39 cellular contexts compared by ENCODE assay signal in the genomic region with DNA sequence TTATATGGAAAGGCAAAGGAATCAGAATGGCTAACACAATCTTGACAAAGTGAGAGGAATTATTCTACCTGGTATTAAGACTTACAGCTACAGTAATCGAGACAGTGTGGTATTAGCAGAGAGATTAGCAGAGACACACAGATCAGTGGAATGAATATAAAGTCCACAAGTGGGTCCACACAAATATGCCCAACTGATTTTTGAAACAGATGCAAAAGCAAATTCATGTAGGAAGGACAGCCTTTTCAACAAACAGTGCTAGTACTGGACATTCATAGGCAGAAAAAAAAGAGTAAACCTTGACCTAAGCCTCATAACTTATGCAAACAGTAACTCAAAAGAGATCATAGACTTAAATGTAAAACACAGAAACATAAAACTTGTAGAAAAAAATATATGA.
"Had no signal": no experiment of that assay in that cellular context is flagged by ENCODE, and none has a peak within 500 bp of the region (broad histone marks: within the 10 kb centered on the region; RNA-seq: fewer than 3 reads in every experiment).

No MANE protein-coding gene starts in this region.

- H3K27me3 ChIP-seq: adrenal gland, ascending aorta, body of pancreas, brain microvascular endothelial cell, breast epithelium, cardiac muscle cell had no signal

- H3K36me3 ChIP-seq: adrenal gland, brain microvascular endothelial cell, breast epithelium had no signal

- H3K27ac ChIP-seq: adrenal gland, ascending aorta, body of pancreas, brain microvascular endothelial cell, breast epithelium, cardiac muscle cell had no signal

- ATAC-seq: activated naive CD4-positive, alpha-beta T cell treated with anti-CD3 and anti-CD28 coated beads, Interleukin-2, amount 50 U/mL, for 72 hours; activated naive CD8-positive, alpha-beta T cell treated with anti-CD3 and anti-CD28 coated beads, Interleukin-2, amount 50 U/mL, for 24 hours; activated T-cell treated with anti-CD3 and anti-CD28 coated beads, Interleukin-2, amount 50 U/mL, for 4 hours; activated T-helper 17 cell treated with anti-CD3 and anti-CD28 coated beads, Interleukin-2, amount 50 U/mL, for 72 hours; body of pancreas had no signal

- DNase-seq: activated effector memory CD4-positive, alpha-beta T cell treated with anti-CD3 and anti-CD28 coated beads, Interleukin-2, amount 50 U/mL, for 16 hours; activated effector memory CD4-positive, alpha-beta T cell treated with Interleukin-2 at 50 U/mL for 16 hours; activated gamma-delta T cell; activated gamma-delta T cell treated with Interleukin-2 at 50 U/mL for 16 hours; activated naive CD4-positive, alpha-beta T cell; activated naive CD4-positive, alpha-beta T cell treated with anti-CD3 and anti-CD28 coated beads for 36 hours; activated naive CD4-positive, alpha-beta T cell treated with anti-CD3 and anti-CD28 coated beads, Interleukin-2, amount 10 ng/mL, durations not matched to agents 7 days and 5 days; activated naive CD4-positive, alpha-beta T cell treated with anti-CD3 and anti-CD28 coated beads, Interleukin-2, amount 50 U/mL, for 16 hours; activated naive CD4-positive, alpha-beta T cell treated with Interleukin-2 at 50 U/mL for 16 hours; activated naive CD8-positive, alpha-beta T cell treated with anti-CD3 and anti-CD28 coated beads for 36 hours; activated naive CD8-positive, alpha-beta T cell treated with anti-CD3 and anti-CD28 coated beads, Interleukin-2, amount 10 ng/mL, durations not matched to agents 7 days and 5 days; activated naive CD8-positive, alpha-beta T cell treated with anti-CD3 and anti-CD28 coated beads, Interleukin-2, amount 50 U/mL, for 24 hours; activated T-cell treated with anti-CD3 and anti-CD28 coated beads, Interleukin-2, amount 50 U/mL, for 1 hour; activated T-cell treated with anti-CD3 and anti-CD28 coated beads, Interleukin-2, amount 50 U/mL, for 24 hours; activated T-cell treated with anti-CD3 and anti-CD28 coated beads, Interleukin-2, amount 50 U/mL, for 4 hours; adrenal gland; amniotic stem cell; amygdala; anterior cingulate cortex; aorta; body of pancreas; brain microvascular endothelial cell; caudate nucleus; central memory CD4-positive, alpha-beta T cell; cerebellar nuclear complex had no signal

- H3K4me3 ChIP-seq: adrenal gland, ascending aorta, body of pancreas, breast epithelium, cardiac muscle cell had no signal

- H3K27ac Mint-ChIP-seq: activated naive CD4-positive, alpha-beta T cell treated with anti-CD3 and anti-CD28 coated beads for 36 hours; activated naive CD4-positive, alpha-beta T cell treated with anti-CD3 and anti-CD28 coated beads, Interleukin-2, amount 10 ng/mL, durations not matched to agents 7 days and 5 days; activated naive CD4-positive, alpha-beta T cell treated with anti-CD3 and anti-CD28 coated beads, Interleukin-2, amount 50 U/mL, for 24 hours; activated naive CD4-positive, alpha-beta T cell treated with anti-CD3 and anti-CD28 coated beads, Interleukin-2, amount 50 U/mL, for 72 hours; activated naive CD8-positive, alpha-beta T cell; activated naive CD8-positive, alpha-beta T cell treated with anti-CD3 and anti-CD28 coated beads for 36 hours; activated naive CD8-positive, alpha-beta T cell treated with anti-CD3 and anti-CD28 coated beads, Interleukin-2, amount 10 ng/mL, durations not matched to agents 7 days and 5 days; activated naive CD8-positive, alpha-beta T cell treated with anti-CD3 and anti-CD28 coated beads, Interleukin-2, amount 50 U/mL, for 24 hours; activated T-cell treated with anti-CD3 and anti-CD28 coated beads, Interleukin-2, amount 50 U/mL, for 24 hours; activated T-helper 1 cell treated with anti-CD3 and anti-CD28 coated beads, Interleukin-12 subunit alpha, Interleukin-12 subunit beta, Interleukin-2, Interleukin-4 antibody, amounts not matched to agents 30 ng/mL and 10 ng/mL and 1 ng/mL, durations not matched to agents 14 hours and 24 hours and 36 hours; activated T-helper 17 cell treated with anti-CD3 and anti-CD28 coated beads, Interleukin-2, amount 50 U/mL, for 72 hours; activated T-helper 2 cell treated with anti-CD3 and anti-CD28 coated beads, Interferon-gamma antibody, Interleukin-2, Interleukin-4, amounts not matched to agents 10 μg/mL and 5 μg/mL and 100 μg/mL, durations not matched to agents 14 hours and 24 hours and 36 hours; brain had no signal

- FAIRE-seq: astrocyte, bronchial epithelial cell, colon had no signal

- H3K4me3 Mint-ChIP-seq: activated naive CD4-positive, alpha-beta T cell treated with anti-CD3 and anti-CD28 coated beads for 36 hours; activated naive CD4-positive, alpha-beta T cell treated with anti-CD3 and anti-CD28 coated beads, Interleukin-2, amount 10 ng/mL, durations not matched to agents 7 days and 5 days; activated naive CD4-positive, alpha-beta T cell treated with anti-CD3 and anti-CD28 coated beads, Interleukin-2, amount 50 U/mL, for 24 hours; activated naive CD8-positive, alpha-beta T cell; activated naive CD8-positive, alpha-beta T cell treated with anti-CD3 and anti-CD28 coated beads for 36 hours; activated naive CD8-positive, alpha-beta T cell treated with anti-CD3 and anti-CD28 coated beads, Interleukin-2, amount 10 ng/mL, durations not matched to agents 7 days and 5 days; activated naive CD8-positive, alpha-beta T cell treated with anti-CD3 and anti-CD28 coated beads, Interleukin-2, amount 50 U/mL, for 24 hours; activated T-cell treated with anti-CD3 and anti-CD28 coated beads, Interleukin-2, amount 50 U/mL, for 24 hours; activated T-cell treated with anti-CD3 and anti-CD28 coated beads, Interleukin-2, amount 50 U/mL, for 4 hours; activated T-helper 1 cell treated with anti-CD3 and anti-CD28 coated beads, Interleukin-12 subunit alpha, Interleukin-12 subunit beta, Interleukin-2, Interleukin-4 antibody, amounts not matched to agents 30 ng/mL and 10 ng/mL and 1 ng/mL, durations not matched to agents 14 hours and 24 hours and 36 hours; activated T-helper 17 cell treated with anti-CD3 and anti-CD28 coated beads, Interleukin-2, amount 50 U/mL, for 72 hours; brain; central memory CD8-positive, alpha-beta T cell had no signal

- H3K4me1 Mint-ChIP-seq: activated naive CD4-positive, alpha-beta T cell treated with anti-CD3 and anti-CD28 coated beads, Interleukin-2, amount 10 ng/mL, durations not matched to agents 7 days and 5 days; activated naive CD4-positive, alpha-beta T cell treated with anti-CD3 and anti-CD28 coated beads, Interleukin-2, amount 50 U/mL, for 24 hours; activated naive CD8-positive, alpha-beta T cell treated with anti-CD3 and anti-CD28 coated beads for 36 hours; activated naive CD8-positive, alpha-beta T cell treated with anti-CD3 and anti-CD28 coated beads, Interleukin-2, amount 10 ng/mL, durations not matched to agents 7 days and 5 days; activated naive CD8-positive, alpha-beta T cell treated with anti-CD3 and anti-CD28 coated beads, Interleukin-2, amount 50 U/mL, for 24 hours; activated T-helper 17 cell treated with anti-CD3 and anti-CD28 coated beads, Interleukin-2, amount 50 U/mL, for 72 hours; central memory CD8-positive, alpha-beta T cell had no signal

- H3K9me3 Mint-ChIP-seq: activated naive CD4-positive, alpha-beta T cell treated with anti-CD3 and anti-CD28 coated beads for 36 hours; activated naive CD4-positive, alpha-beta T cell treated with anti-CD3 and anti-CD28 coated beads, Interleukin-2, amount 10 ng/mL, durations not matched to agents 7 days and 5 days; activated naive CD4-positive, alpha-beta T cell treated with anti-CD3 and anti-CD28 coated beads, Interleukin-2, amount 50 U/mL, for 24 hours; activated naive CD4-positive, alpha-beta T cell treated with anti-CD3 and anti-CD28 coated beads, Interleukin-2, amount 50 U/mL, for 72 hours; activated naive CD8-positive, alpha-beta T cell treated with anti-CD3 and anti-CD28 coated beads for 36 hours; activated naive CD8-positive, alpha-beta T cell treated with anti-CD3 and anti-CD28 coated beads, Interleukin-2, amount 10 ng/mL, durations not matched to agents 7 days and 5 days; activated naive CD8-positive, alpha-beta T cell treated with anti-CD3 and anti-CD28 coated beads, Interleukin-2, amount 50 U/mL, for 24 hours; activated T-cell treated with anti-CD3 and anti-CD28 coated beads, Interleukin-2, amount 50 U/mL, for 24 hours; activated T-cell treated with anti-CD3 and anti-CD28 coated beads, Interleukin-2, amount 50 U/mL, for 4 hours; activated T-helper 1 cell treated with anti-CD3 and anti-CD28 coated beads, Interleukin-12 subunit alpha, Interleukin-12 subunit beta, Interleukin-2, Interleukin-4 antibody, amounts not matched to agents 30 ng/mL and 10 ng/mL and 1 ng/mL, durations not matched to agents 14 hours and 24 hours and 36 hours; activated T-helper 17 cell treated with anti-CD3 and anti-CD28 coated beads, Interleukin-2, amount 50 U/mL, for 72 hours; activated T-helper 2 cell treated with anti-CD3 and anti-CD28 coated beads, Interferon-gamma antibody, Interleukin-2, Interleukin-4, amounts not matched to agents 10 μg/mL and 5 μg/mL and 100 μg/mL, durations not matched to agents 14 hours and 24 hours and 36 hours; central memory CD8-positive, alpha-beta T cell had no signal

- H3K4me1 ChIP-seq: adrenal gland, ascending aorta, body of pancreas, breast epithelium had no signal

- H3K9me3 ChIP-seq: adrenal gland, ascending aorta, body of pancreas, breast epithelium had no signal

- H3K27me3 Mint-ChIP-seq: activated naive CD4-positive, alpha-beta T cell treated with anti-CD3 and anti-CD28 coated beads, Interleukin-2, amount 10 ng/mL, durations not matched to agents 7 days and 5 days; activated naive CD4-positive, alpha-beta T cell treated with anti-CD3 and anti-CD28 coated beads, Interleukin-2, amount 50 U/mL, for 24 hours; activated naive CD8-positive, alpha-beta T cell; activated naive CD8-positive, alpha-beta T cell treated with anti-CD3 and anti-CD28 coated beads for 36 hours; activated naive CD8-positive, alpha-beta T cell treated with anti-CD3 and anti-CD28 coated beads, Interleukin-2, amount 10 ng/mL, durations not matched to agents 7 days and 5 days; activated naive CD8-positive, alpha-beta T cell treated with anti-CD3 and anti-CD28 coated beads, Interleukin-2, amount 50 U/mL, for 24 hours; activated T-cell treated with anti-CD3 and anti-CD28 coated beads, Interleukin-2, amount 50 U/mL, for 24 hours; activated T-helper 17 cell treated with anti-CD3 and anti-CD28 coated beads, Interleukin-2, amount 50 U/mL, for 72 hours; brain; central memory CD8-positive, alpha-beta T cell had no signal
